In genomic region chr1:109877320-109877771, GRCh38 we compare ENCODE assay signal across 8 cellular contexts. TPM values are rescaled to one million over a fixed set of nuclear protein-coding genes. Genes with fewer than 3 reads are reported as not detected.
DNase-seq lines count a peak whose midpoint lies in the region; ATAC-seq and TF ChIP-seq lines count a peak whose summit lies in the region.

No MANE protein-coding gene starts in this region.

- DNase-seq in cardiac muscle cell (ENCODE audit: low read depth in 1 of 2, low spot score in 1 of 2) (peak; percentile 47 to 96), trophoblast cell (peak; percentile 90 to 97), NCI-H524 treated with DMSO at 0.1 percent for 48 hours (lab: John Stamatoyannopoulos, UW) (no peak), NCI-H1048 (lab: John Stamatoyannopoulos, UW) (no peak)
- DNase-seq in NK-92 treated with Interleukin-12 subunit alpha and Interleukin-12 subunit beta, amount 100 ng/mL, for 24 hours (lab: John Stamatoyannopoulos, UW) = no peak

- peak overlapping the region; percentile 75 for H2AFZ ChIP-seq in trophoblast cell (ENCODE audit: insufficient read depth, low read length, poor library complexity)

- H3K18ac ChIP-seq in trophoblast cell (ENCODE audit: low read length) = peak overlapping the region; percentile 89

- no peaks in the 10 kb centered on the region for H4K20me1 ChIP-seq in BLaER1

- peak overlapping the region; percentile 97 for H2BK5ac ChIP-seq in trophoblast cell (ENCODE audit: low read depth, low read length, poor library complexity)

- no peak overlapping the region for H3K23ac ChIP-seq in trophoblast cell (ENCODE audit: low read length)

- peaks cover 23% of the 10 kb centered on the region for H3K79me1 ChIP-seq in trophoblast cell (ENCODE audit: low read length)

- peak overlapping the region; percentile 45; the same call in 1 of the 2 replicates for H3K27ac ChIP-seq in BLaER1
- H3K27ac ChIP-seq in VCaP = peak overlapping the region; percentile 64
- H3K27ac ChIP-seq in cardiac muscle cell = no peak overlapping the region
- H3K27ac ChIP-seq in trophoblast cell (ENCODE audit: low read depth, low read length) = peak overlapping the region; percentile 95

- H4K91ac ChIP-seq in trophoblast cell (ENCODE audit: low read depth, low read length) = peak overlapping the region; percentile 95

- H2BK120ac ChIP-seq in trophoblast cell (ENCODE audit: insufficient read depth, low read length, poor library complexity) = peak overlapping the region; percentile 97

- peaks cover 3% of the 10 kb centered on the region for H3K79me2 ChIP-seq in trophoblast cell (ENCODE audit: control insufficient read depth, insufficient read depth, low read length, poor library complexity)

- H4K8ac ChIP-seq in trophoblast cell (ENCODE audit: low read depth, low read length) = peak overlapping the region; percentile 91

- no peak for TF ChIP-seq CTCF in VCaP (conservative IDR thresholded peaks at IDR 0.05)
- TF ChIP-seq CTCF in cardiac muscle cell (IDR thresholded peaks at IDR 0.05; ENCODE audit: low read depth, low read length) = peak; percentile 40

- peak overlapping the region; percentile 99 for H3K14ac ChIP-seq in trophoblast cell (ENCODE audit: low read length)

- H3K27me3 ChIP-seq in BLaER1 (no peaks in the 10 kb centered on the region), cardiac muscle cell (no peaks in the 10 kb centered on the region), trophoblast cell (ENCODE audit: insufficient read depth, low read length) (no peaks in the 10 kb centered on the region)

- H2BK12ac ChIP-seq in trophoblast cell (ENCODE audit: low read length) = peak overlapping the region; percentile 96

- no peaks in the 10 kb centered on the region for H3K9me3 ChIP-seq in BLaER1
- H3K9me3 ChIP-seq in cardiac muscle cell (ENCODE audit: low read depth) = no peaks in the 10 kb centered on the region
- H3K9me3 ChIP-seq in trophoblast cell (ENCODE audit: insufficient read depth, low read depth, low read length) = no peaks in the 10 kb centered on the region

- peak overlapping the region; percentile 79 for H4K12ac ChIP-seq in trophoblast cell (ENCODE audit: low read depth, low read length)

- H3K4me2 ChIP-seq in BLaER1 = peak overlapping the region; percentile 77
- peak overlapping the region; percentile 44 for H3K4me2 ChIP-seq in trophoblast cell (ENCODE audit: low read length)

- H3K9ac ChIP-seq in BLaER1 (no peak overlapping the region), trophoblast cell (ENCODE audit: low read length) (no peak overlapping the region)

- ATAC-seq in GM18867 (IDR thresholded peaks at IDR 0.05; ENCODE audit: unreplicated experiment) = no peak

- H3K4me1 ChIP-seq in BLaER1 = peaks cover 15% of the 10 kb centered on the region
- peaks cover 13% of the 10 kb centered on the region for H3K4me1 ChIP-seq in cardiac muscle cell (ENCODE audit: low read depth)
- peaks cover 37 to 49% of the 10 kb centered on the region in 2 experiments for H3K4me1 ChIP-seq in trophoblast cell (ENCODE audit: control insufficient read depth in 1 of 2, insufficient read depth in 2 of 2, low read length in 2 of 2)

- H3K4me3 ChIP-seq in BLaER1 (no peak overlapping the region), cardiac muscle cell (no peak overlapping the region), trophoblast cell (ENCODE audit: low read depth, low read length) (no peak overlapping the region)

- no peaks in the 10 kb centered on the region for H3K36me3 ChIP-seq in BLaER1
- no peaks in the 10 kb centered on the region for H3K36me3 ChIP-seq in cardiac muscle cell
- H3K36me3 ChIP-seq in trophoblast cell (ENCODE audit: control insufficient read depth in 1 of 2, insufficient read depth in 2 of 2, low read length in 2 of 2) = no peaks in the 10 kb centered on the region

- WGBS in trophoblast cell (ENCODE audit: extremely low coverage, insufficient coverage, insufficient read length) = no CpG with 5 or more reads among the region's 13 CpGs

- H3K4ac ChIP-seq in trophoblast cell (ENCODE audit: low read depth, low read length) = peak overlapping the region; percentile 75

- H2AK5ac ChIP-seq in trophoblast cell (ENCODE audit: low read length) = peak overlapping the region; percentile 71

RNA-seq across cellular contexts. Expression of gene CSF1, which starts 33.3 kb away (rescaled TPM):
- total RNA-seq in cardiac muscle cell = 5.0 and 5.7 TPM in 2 replicates
- 4.9 and 6.6 TPM in 2 replicates for polyA plus RNA-seq in cardiac muscle cell
- 10.4 and 10.7 TPM in 2 replicates for polyA plus RNA-seq in trophoblast cell (2013)

Comparison
In these comparisons a context has a peak if more than half of its experiments do, and no peak if none do; other contexts are left out.
1. DNase-seq: peak in cardiac muscle cell (2 of 2) and trophoblast cell (2 of 2); none in NCI-H524 treated with DMSO at 0.1 percent for 48 hours (single experiment), NK-92 treated with Interleukin-12 subunit alpha and Interleukin-12 subunit beta, amount 100 ng/mL, for 24 hours (single experiment) and NCI-H1048 (single experiment).